19 cellular contexts compared by ENCODE assay signal in genomic region chr6:79878142-79878748, GRCh38.
DNase-seq lines count a peak whose midpoint lies in the region; TF ChIP-seq lines count a peak whose summit lies in the region.
"Had no signal": no experiment of that assay in that cellular context is flagged by ENCODE, and none has a peak within 500 bp of the region (broad histone marks: within the 10 kb centered on the region; RNA-seq: fewer than 3 reads in every experiment).

No MANE protein-coding gene starts in this region.

- H3K9me2 ChIP-seq in hepatocyte (replicated peaks; ENCODE audit: insufficient read depth) = no peaks in the 10 kb centered on the region

- no peaks in the 10 kb centered on the region for H4K20me1 ChIP-seq in hepatocyte (ENCODE audit: insufficient read depth, poor library complexity, severe bottlenecking)

- H3K27ac ChIP-seq in hepatocyte = no peak overlapping the region
- H3K27ac ChIP-seq: lower lobe of right lung, WERI-Rb-1 had no signal

- DNase-seq in DMS 273 (lab: John Stamatoyannopoulos, UW; ENCODE audit: unreplicated experiment) (peak; percentile 83), NCI-H69 (lab: John Stamatoyannopoulos, UW) (peak; percentile 55), fibroblast of pulmonary artery (ENCODE audit: low read depth) (peak; percentile 7), midbrain (lab: John Stamatoyannopoulos, UW) (peak; percentile 57), activated gamma-delta T cell (lab: John Stamatoyannopoulos, UW) (no peak), NCI-H526 (lab: John Stamatoyannopoulos, UW) (no peak), hepatocyte (ENCODE audit: low spot score) (no peak)
- no peak for DNase-seq in activated CD4-positive, alpha-beta T cell treated with anti-CD3 and anti-CD28 coated beads for 1 hour
- DNase-seq: activated CD8-positive, alpha-beta memory T cell treated with anti-CD3 and anti-CD28 coated beads for 24 hours; activated effector memory CD4-positive, alpha-beta T cell treated with anti-CD3 and anti-CD28 coated beads, Interleukin-2, amount 50 U/mL, for 16 hours; aorta; CD8-positive, alpha-beta memory T cell; cortex of kidney; GOT3; lower lobe of right lung; NCI-H187; stimulated activated CD4-positive, alpha-beta T cell treated with anti-CD3 and anti-CD28 coated beads, Interleukin-4, amount 100 ng/mL, for 4 hours; T-cell; WERI-Rb-1 had no signal

- H3K79me2 ChIP-seq in hepatocyte = no peaks in the 10 kb centered on the region

- no peaks in the 10 kb centered on the region for H3K36me3 ChIP-seq in hepatocyte (replicated peaks; ENCODE audit: insufficient read depth, low read depth)
- H3K36me3 ChIP-seq: lower lobe of right lung, WERI-Rb-1 had no signal

- TF ChIP-seq CTCF in fibroblast of pulmonary artery (IDR thresholded peaks at IDR 0.05; ENCODE audit: low read length, missing control alignments) (no peak), hepatocyte (IDR thresholded peaks at IDR 0.05; ENCODE audit: poor library complexity) (no peak)

- no peak overlapping the region for H3K4me3 ChIP-seq in fibroblast of pulmonary artery (replicated peaks; ENCODE audit: low read depth, low read length)
- no peak overlapping the region for H3K4me3 ChIP-seq in hepatocyte
- H3K4me3 ChIP-seq: lower lobe of right lung had no signal

- WGBS in hepatocyte (ENCODE audit: low lambda C conversion rate, missing lambda C conversion rate) = 91% methylated on average over 6 of the region's 6 CpGs

- H3K4me1 ChIP-seq in hepatocyte (ENCODE audit: insufficient read depth) = no peaks in the 10 kb centered on the region
- H3K4me1 ChIP-seq: lower lobe of right lung had no signal

- no peaks in the 10 kb centered on the region for H3K9me3 ChIP-seq in hepatocyte (ENCODE audit: low read depth)

- H3K27me3 ChIP-seq in hepatocyte = no peaks in the 10 kb centered on the region

- no peak overlapping the region for H2AFZ ChIP-seq in hepatocyte

- H3K4me2 ChIP-seq in hepatocyte = no peak overlapping the region

Comparison
In these comparisons a context has a peak if more than half of its experiments do, and no peak if none do; other contexts are left out.
1. DNase-seq: peak in DMS 273 (single experiment), NCI-H69 (single experiment), fibroblast of pulmonary artery (single experiment) and midbrain (single experiment); none in activated gamma-delta T cell (single experiment), NCI-H526 (0 of 2), hepatocyte (single experiment) and activated CD4-positive, alpha-beta T cell treated with anti-CD3 and anti-CD28 coated beads for 1 hour (single experiment).